In the genomic region with DNA sequence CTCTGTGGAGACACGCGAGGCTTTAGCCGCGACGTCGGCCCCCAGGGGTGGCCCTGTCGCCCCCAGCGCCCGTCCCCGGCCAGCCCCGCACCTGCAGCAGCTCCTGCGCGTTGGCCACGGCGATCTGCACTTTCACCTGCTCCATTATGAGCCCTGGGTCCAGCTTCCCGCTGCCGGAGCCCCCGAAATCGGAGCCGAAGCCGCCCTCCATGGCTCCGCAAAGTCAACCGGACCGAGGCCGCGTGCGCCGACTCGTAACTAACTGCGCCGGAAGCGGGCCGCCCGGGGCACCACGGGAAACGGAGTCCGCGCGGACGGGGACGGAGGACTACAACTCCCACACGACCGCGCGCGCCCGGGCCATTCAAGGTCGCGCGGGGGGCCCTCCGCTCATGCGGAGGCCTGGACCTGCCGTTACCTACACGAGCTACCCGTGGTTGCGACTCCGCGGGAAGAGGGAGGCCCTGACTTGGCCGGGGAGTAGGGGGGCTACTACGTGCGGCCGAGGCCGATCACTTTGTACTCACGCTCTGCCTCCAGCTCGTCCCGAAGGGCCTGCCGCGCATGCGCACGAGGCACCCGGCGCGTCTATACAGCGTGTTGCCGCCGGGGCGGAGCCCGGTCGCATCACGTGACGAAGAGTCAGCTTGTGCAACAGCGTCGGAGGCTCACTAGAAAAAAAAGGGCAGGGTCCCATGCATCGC, we compare ENCODE assay signal across 1 cellular context.
TF ChIP-seq lines count a peak whose summit lies in the region.

A gene (minus strand): TSS at position 264 of the 704 bp plus-strand sequence. CDS start 53 bp downstream, at position 211.

TF ChIP-seq in HepG2, 621 proteins besides CTCF, POLR2A, EP300 and RAD21 (continued from another document and continues in another):
- TF ChIP-seq, protein P1, sequence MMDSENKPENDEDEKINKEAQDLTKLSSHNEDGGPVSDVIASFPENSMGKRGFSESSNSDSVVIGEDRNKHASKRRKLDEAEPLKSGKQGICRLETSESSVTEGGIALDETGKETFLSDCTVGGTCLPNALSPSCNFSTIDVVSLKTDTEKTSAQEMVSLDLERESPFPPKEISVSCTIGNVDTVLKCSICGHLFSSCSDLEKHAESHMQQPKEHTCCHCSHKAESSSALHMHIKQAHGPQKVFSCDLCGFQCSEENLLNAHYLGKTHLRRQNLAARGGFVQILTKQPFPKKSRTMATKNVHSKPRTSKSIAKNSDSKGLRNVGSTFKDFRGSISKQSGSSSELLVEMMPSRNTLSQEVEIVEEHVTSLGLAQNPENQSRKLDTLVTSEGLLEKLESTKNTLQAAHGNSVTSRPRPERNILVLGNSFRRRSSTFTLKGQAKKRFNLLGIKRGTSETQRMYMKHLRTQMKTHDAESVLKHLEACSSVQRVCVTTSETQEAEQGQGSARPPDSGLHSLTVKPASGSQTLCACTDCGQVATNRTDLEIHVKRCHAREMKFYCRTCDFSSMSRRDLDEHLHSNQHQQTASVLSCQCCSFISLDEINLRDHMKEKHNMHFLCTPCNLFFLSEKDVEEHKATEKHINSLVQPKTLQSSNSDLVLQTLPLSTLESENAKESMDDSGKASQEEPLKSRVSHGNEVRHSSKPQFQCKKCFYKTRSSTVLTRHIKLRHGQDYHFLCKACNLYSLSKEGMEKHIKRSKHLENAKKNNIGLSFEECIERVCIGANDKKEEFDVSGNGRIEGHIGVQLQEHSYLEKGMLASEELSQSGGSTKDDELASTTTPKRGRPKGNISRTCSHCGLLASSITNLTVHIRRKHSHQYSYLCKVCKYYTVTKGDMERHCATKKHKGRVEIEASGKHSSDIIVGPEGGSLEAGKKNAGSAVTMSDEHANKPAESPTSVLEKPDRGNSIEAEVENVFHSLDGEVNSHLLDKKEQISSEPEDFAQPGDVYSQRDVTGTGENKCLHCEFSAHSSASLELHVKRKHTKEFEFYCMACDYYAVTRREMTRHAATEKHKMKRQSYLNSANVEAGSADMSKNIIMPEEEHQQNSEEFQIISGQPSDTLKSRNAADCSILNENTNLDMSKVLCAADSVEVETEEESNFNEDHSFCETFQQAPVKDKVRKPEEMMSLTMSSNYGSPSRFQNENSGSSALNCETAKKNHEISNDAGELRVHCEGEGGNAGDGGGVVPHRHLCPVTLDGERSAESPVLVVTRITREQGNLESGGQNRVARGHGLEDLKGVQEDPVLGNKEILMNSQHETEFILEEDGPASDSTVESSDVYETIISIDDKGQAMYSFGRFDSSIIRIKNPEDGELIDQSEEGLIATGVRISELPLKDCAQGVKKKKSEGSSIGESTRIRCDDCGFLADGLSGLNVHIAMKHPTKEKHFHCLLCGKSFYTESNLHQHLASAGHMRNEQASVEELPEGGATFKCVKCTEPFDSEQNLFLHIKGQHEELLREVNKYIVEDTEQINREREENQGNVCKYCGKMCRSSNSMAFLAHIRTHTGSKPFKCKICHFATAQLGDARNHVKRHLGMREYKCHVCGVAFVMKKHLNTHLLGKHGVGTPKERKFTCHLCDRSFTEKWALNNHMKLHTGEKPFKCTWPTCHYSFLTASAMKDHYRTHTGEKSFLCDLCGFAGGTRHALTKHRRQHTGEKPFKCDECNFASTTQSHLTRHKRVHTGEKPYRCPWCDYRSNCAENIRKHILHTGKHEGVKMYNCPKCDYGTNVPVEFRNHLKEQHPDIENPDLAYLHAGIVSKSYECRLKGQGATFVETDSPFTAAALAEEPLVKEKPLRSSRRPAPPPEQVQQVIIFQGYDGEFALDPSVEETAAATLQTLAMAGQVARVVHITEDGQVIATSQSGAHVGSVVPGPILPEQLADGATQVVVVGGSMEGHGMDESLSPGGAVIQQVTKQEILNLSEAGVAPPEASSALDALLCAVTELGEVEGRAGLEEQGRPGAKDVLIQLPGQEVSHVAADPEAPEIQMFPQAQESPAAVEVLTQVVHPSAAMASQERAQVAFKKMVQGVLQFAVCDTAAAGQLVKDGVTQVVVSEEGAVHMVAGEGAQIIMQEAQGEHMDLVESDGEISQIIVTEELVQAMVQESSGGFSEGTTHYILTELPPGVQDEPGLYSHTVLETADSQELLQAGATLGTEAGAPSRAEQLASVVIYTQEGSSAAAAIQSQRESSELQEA (CRISPR knock-in tag; IDR thresholded peaks at IDR 0.05; ENCODE audit: not compliant biosample characterization) = peak; percentile 26
- TF ChIP-seq MXI1 (IDR thresholded peaks at IDR 0.05; ENCODE audit: borderline replicate concordance, low read depth, low read length) = peak; percentile 74; the same call in 2 of the 3 replicates
- no peak for TF ChIP-seq SSRP1 (CRISPR knock-in tag; IDR thresholded peaks at IDR 0.05)
- peak; percentile 91 for TF ChIP-seq HCFC1 (IDR thresholded peaks at IDR 0.05; ENCODE audit: low read depth, low read length)
- peak; percentile 79 for TF ChIP-seq ZNF451 (CRISPR knock-in tag; IDR thresholded peaks at IDR 0.05)
- TF ChIP-seq ZNF44 (CRISPR knock-in tag; IDR thresholded peaks at IDR 0.05) = peak; percentile 84
- TF ChIP-seq ZNF644 (CRISPR knock-in tag; IDR thresholded peaks at IDR 0.05; ENCODE audit: low read depth) = no peak
- peak; percentile 75 for TF ChIP-seq DR1 (CRISPR knock-in tag; IDR thresholded peaks at IDR 0.05)
- TF ChIP-seq CEBPG (CRISPR knock-in tag; IDR thresholded peaks at IDR 0.05) = peak; percentile 96
- 0 out of 2 replicates have a peak, but pooled peaks have one; percentile 66 for TF ChIP-seq HMG20B (CRISPR knock-in tag; conservative IDR thresholded peaks at IDR 0.05)
- TF ChIP-seq, protein P2, sequence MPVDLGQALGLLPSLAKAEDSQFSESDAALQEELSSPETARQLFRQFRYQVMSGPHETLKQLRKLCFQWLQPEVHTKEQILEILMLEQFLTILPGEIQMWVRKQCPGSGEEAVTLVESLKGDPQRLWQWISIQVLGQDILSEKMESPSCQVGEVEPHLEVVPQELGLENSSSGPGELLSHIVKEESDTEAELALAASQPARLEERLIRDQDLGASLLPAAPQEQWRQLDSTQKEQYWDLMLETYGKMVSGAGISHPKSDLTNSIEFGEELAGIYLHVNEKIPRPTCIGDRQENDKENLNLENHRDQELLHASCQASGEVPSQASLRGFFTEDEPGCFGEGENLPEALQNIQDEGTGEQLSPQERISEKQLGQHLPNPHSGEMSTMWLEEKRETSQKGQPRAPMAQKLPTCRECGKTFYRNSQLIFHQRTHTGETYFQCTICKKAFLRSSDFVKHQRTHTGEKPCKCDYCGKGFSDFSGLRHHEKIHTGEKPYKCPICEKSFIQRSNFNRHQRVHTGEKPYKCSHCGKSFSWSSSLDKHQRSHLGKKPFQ (CRISPR knock-in tag; IDR thresholded peaks at IDR 0.05; ENCODE audit: insufficient replicate concordance) = peak; percentile 50
- TF ChIP-seq, protein P3, sequence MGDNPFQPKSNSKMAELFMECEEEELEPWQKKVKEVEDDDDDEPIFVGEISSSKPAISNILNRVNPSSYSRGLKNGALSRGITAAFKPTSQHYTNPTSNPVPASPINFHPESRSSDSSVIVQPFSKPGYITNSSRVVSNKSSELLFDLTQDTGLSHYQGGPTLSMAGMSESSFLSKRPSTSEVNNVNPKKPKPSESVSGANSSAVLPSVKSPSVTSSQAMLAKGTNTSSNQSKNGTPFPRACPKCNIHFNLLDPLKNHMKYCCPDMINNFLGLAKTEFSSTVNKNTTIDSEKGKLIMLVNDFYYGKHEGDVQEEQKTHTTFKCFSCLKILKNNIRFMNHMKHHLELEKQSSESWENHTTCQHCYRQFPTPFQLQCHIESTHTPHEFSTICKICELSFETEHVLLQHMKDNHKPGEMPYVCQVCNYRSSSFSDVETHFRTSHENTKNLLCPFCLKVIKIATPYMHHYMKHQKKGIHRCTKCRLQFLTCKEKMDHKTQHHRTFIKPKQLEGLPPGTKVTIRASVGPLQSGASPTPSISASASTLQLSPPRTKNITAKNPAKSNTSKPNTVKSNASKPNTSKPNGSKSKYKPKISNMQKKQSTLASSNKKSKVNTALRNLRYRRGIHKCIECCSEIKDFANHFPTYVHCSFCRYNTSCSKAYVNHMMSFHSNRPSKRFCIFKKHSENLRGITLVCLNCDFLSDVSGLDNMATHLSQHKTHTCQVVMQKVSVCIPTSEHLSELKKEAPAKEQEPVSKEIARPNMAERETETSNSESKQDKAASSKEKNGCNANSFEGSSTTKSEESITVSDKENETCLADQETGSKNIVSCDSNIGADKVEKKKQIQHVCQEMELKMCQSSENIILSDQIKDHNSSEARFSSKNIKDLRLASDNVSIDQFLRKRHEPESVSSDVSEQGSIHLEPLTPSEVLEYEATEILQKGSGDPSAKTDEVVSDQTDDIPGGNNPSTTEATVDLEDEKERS (CRISPR knock-in tag; IDR thresholded peaks at IDR 0.05) = peak; percentile 68; the same call in 1 of the 2 replicates
- TF ChIP-seq, protein P4, sequence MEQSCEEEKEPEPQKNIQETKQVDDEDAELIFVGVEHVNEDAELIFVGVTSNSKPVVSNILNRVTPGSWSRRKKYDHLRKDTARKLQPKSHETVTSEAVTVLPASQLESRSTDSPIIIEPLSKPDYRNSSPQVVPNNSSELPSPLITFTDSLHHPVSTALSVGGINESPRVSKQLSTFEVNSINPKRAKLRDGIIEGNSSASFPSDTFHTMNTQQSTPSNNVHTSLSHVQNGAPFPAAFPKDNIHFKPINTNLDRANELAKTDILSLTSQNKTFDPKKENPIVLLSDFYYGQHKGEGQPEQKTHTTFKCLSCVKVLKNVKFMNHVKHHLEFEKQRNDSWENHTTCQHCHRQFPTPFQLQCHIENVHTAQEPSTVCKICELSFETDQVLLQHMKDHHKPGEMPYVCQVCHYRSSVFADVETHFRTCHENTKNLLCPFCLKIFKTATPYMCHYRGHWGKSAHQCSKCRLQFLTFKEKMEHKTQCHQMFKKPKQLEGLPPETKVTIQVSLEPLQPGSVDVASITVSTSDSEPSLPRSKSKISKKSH (CRISPR knock-in tag; IDR thresholded peaks at IDR 0.05; ENCODE audit: borderline replicate concordance) = no peak; the same call in 1 of the 2 replicates
- TF ChIP-seq, protein P5, sequence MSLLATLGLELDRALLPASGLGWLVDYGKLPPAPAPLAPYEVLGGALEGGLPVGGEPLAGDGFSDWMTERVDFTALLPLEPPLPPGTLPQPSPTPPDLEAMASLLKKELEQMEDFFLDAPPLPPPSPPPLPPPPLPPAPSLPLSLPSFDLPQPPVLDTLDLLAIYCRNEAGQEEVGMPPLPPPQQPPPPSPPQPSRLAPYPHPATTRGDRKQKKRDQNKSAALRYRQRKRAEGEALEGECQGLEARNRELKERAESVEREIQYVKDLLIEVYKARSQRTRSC (CRISPR knock-in tag; IDR thresholded peaks at IDR 0.05; ENCODE audit: low read depth) = no peak; the same call in 1 of the 2 replicates
- TF ChIP-seq, protein P6, sequence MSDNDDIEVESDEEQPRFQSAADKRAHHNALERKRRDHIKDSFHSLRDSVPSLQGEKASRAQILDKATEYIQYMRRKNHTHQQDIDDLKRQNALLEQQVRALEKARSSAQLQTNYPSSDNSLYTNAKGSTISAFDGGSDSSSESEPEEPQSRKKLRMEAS (IDR thresholded peaks at IDR 0.05) = peak; percentile 88
- no peak for TF ChIP-seq ZNF569 (CRISPR knock-in tag; IDR thresholded peaks at IDR 0.05; ENCODE audit: borderline replicate concordance)
- 0 out of 2 replicates have a peak, but pooled peaks have one; percentile 36 for TF ChIP-seq ZNF253 (CRISPR knock-in tag; IDR thresholded peaks at IDR 0.05; ENCODE audit: borderline replicate concordance)
- TF ChIP-seq, protein P7, sequence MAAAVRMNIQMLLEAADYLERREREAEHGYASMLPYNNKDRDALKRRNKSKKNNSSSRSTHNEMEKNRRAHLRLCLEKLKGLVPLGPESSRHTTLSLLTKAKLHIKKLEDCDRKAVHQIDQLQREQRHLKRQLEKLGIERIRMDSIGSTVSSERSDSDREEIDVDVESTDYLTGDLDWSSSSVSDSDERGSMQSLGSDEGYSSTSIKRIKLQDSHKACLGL (CRISPR knock-in tag; IDR thresholded peaks at IDR 0.05) = peak; percentile 64
- TF ChIP-seq KLF12 (CRISPR knock-in tag; IDR thresholded peaks at IDR 0.05; ENCODE audit: borderline replicate concordance) = peak; percentile 52; the same call in 1 of the 2 replicates
- TF ChIP-seq, protein P8, sequence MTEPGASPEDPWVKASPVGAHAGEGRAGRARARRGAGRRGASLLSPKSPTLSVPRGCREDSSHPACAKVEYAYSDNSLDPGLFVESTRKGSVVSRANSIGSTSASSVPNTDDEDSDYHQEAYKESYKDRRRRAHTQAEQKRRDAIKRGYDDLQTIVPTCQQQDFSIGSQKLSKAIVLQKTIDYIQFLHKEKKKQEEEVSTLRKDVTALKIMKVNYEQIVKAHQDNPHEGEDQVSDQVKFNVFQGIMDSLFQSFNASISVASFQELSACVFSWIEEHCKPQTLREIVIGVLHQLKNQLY (CRISPR knock-in tag; IDR thresholded peaks at IDR 0.05) = no peak
- peak; percentile 89; the same call in 1 of the 2 replicates for TF ChIP-seq ZNF879 (CRISPR knock-in tag; IDR thresholded peaks at IDR 0.05)
- 0 out of 2 replicates have a peak, but pooled peaks have one; percentile 77 for TF ChIP-seq IRX3 (CRISPR knock-in tag; IDR thresholded peaks at IDR 0.05; ENCODE audit: borderline replicate concordance, low read depth)
- TF ChIP-seq ZNF605 (CRISPR knock-in tag; IDR thresholded peaks at IDR 0.05) = peak; percentile 88
- 0 out of 2 replicates have a peak, but pooled peaks have one; percentile 8 for TF ChIP-seq SRY (CRISPR knock-in tag; IDR thresholded peaks at IDR 0.05)
- peak; percentile 55 for TF ChIP-seq SRSF1 (optimal IDR thresholded peaks at IDR 0.05; ENCODE audit: low read depth, low read length)
- TF ChIP-seq SP5 (CRISPR knock-in tag; IDR thresholded peaks at IDR 0.05; ENCODE audit: borderline replicate concordance, low read depth) = peak; percentile 79; the same call in 1 of the 2 replicates
- TF ChIP-seq ZMYM4 (CRISPR knock-in tag; IDR thresholded peaks at IDR 0.05) = peak; percentile 58; the same call in 1 of the 2 replicates
- TF ChIP-seq, protein P9, sequence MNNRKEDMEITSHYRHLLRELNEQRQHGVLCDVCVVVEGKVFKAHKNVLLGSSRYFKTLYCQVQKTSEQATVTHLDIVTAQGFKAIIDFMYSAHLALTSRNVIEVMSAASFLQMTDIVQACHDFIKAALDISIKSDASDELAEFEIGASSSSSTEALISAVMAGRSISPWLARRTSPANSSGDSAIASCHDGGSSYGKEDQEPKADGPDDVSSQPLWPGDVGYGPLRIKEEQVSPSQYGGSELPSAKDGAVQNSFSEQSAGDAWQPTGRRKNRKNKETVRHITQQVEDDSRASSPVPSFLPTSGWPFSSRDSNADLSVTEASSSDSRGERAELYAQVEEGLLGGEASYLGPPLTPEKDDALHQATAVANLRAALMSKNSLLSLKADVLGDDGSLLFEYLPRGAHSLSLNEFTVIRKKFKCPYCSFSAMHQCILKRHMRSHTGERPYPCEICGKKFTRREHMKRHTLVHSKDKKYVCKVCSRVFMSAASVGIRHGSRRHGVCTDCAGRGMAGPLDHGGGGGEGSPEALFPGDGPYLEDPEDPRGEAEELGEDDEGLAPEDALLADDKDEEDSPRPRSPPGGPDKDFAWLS (CRISPR knock-in tag; IDR thresholded peaks at IDR 0.05; ENCODE audit: borderline replicate concordance) = peak; percentile 23; the same call in 1 of the 2 replicates
- peak; percentile 81; the same call in 1 of the 2 replicates for TF ChIP-seq MTA1 (CRISPR knock-in tag; IDR thresholded peaks at IDR 0.05; ENCODE audit: borderline replicate concordance)
- peak; percentile 35; the same call in 1 of the 2 replicates for TF ChIP-seq MYNN (CRISPR knock-in tag; IDR thresholded peaks at IDR 0.05; ENCODE audit: low read depth)
- TF ChIP-seq SPEN (CRISPR knock-in tag; IDR thresholded peaks at IDR 0.05; ENCODE audit: low read depth) = peak; percentile 74
- TF ChIP-seq ONECUT2 (CRISPR knock-in tag; IDR thresholded peaks at IDR 0.05) = no peak
- peak; percentile 65 for TF ChIP-seq HNF4A (CRISPR knock-in tag; IDR thresholded peaks at IDR 0.05)
- peak; percentile 30 for TF ChIP-seq ZNF546 (CRISPR knock-in tag; conservative IDR thresholded peaks at IDR 0.05)
- TF ChIP-seq ZFX (CRISPR knock-in tag; IDR thresholded peaks at IDR 0.05; ENCODE audit: low read depth) = peak; percentile 96
- TF ChIP-seq MXD4 (CRISPR knock-in tag; IDR thresholded peaks at IDR 0.05) = peak; percentile 43
